ENCODE assay signal across 9 cellular contexts in genomic region chr9:96137666-96138429, GRCh38.
DNase-seq lines count a peak whose midpoint lies in the region; ATAC-seq, FAIRE-seq and TF ChIP-seq lines count a peak whose summit lies in the region.
"Had no signal": no experiment of that assay in that cellular context is flagged by ENCODE, and none has a peak within 500 bp of the region (broad histone marks: within the 10 kb centered on the region; RNA-seq: fewer than 3 reads in every experiment).

No MANE protein-coding gene starts in this region.

- no peak for FAIRE-seq in GM19239 (lab: Jason Lieb, UNC)
- FAIRE-seq: TTC549 had no signal

- TF ChIP-seq CTCF in stomach (IDR thresholded peaks at IDR 0.05), result no peak

- DNase-seq in stomach (no peak), cerebellar nuclear complex (lab: John Stamatoyannopoulos, UW) (no peak), amygdala (lab: John Stamatoyannopoulos, UW) (no peak), GM19239 (ENCODE audit: insufficient read length, low spot score) (no peak)
- DNase-seq in stimulated activated naive CD4-positive, alpha-beta T cell (lab: John Stamatoyannopoulos, UW), result no peak

- peak overlapping the region; percentile 74 to 85 (median 81) for H3K27ac ChIP-seq in stomach

- TF ChIP-seq EP300 in stomach (IDR thresholded peaks at IDR 0.05), result no peak

- no peaks in the 10 kb centered on the region for H3K36me3 ChIP-seq in stomach

- H3K4me1 ChIP-seq in stomach, result peaks cover 36 to 71% (median 53%) of the 10 kb centered on the region in 4 donors

- H3K9me3 ChIP-seq in stomach, result no peaks in the 10 kb centered on the region

- no peak overlapping the region for H3K4me3 Mint-ChIP-seq in dendritic cell treated with granulocyte-macrophage colony-stimulating factor and Interleukin-4, amounts not matched to agents 40 ng/mL and 50 ng/mL, for 4 days

- H3K27ac Mint-ChIP-seq in dendritic cell treated with granulocyte-macrophage colony-stimulating factor and Interleukin-4, amounts not matched to agents 40 ng/mL and 50 ng/mL, for 4 days, result peak overlapping the region; percentile 69

- no peaks in the 10 kb centered on the region for H3K27me3 Mint-ChIP-seq in dendritic cell treated with granulocyte-macrophage colony-stimulating factor and Interleukin-4, amounts not matched to agents 40 ng/mL and 50 ng/mL, for 4 days

- intact Hi-C loops in dendritic cell treated with granulocyte-macrophage colony-stimulating factor and Interleukin-4, amounts not matched to agents 40 ng/mL and 50 ng/mL, for 4 days (cut with micrococcal nuclease), result no loop called here
- intact Hi-C loops in stomach (cut with DNase I; ENCODE audit: low total_unique reads), result no loop called here

- peaks cover 12% of the 10 kb centered on the region for H3K9me3 Mint-ChIP-seq in dendritic cell treated with granulocyte-macrophage colony-stimulating factor and Interleukin-4, amounts not matched to agents 40 ng/mL and 50 ng/mL, for 4 days

- no peaks in the 10 kb centered on the region for H3K27me3 ChIP-seq in stomach

- no peaks in the 10 kb centered on the region for H3K36me3 Mint-ChIP-seq in dendritic cell treated with granulocyte-macrophage colony-stimulating factor and Interleukin-4, amounts not matched to agents 40 ng/mL and 50 ng/mL, for 4 days (ENCODE audit: low read depth)

- peak overlapping the region; percentile 0 to 27 (median 21) for H3K4me3 ChIP-seq in stomach

- peaks cover 62% of the 10 kb centered on the region for H3K4me1 Mint-ChIP-seq in dendritic cell treated with granulocyte-macrophage colony-stimulating factor and Interleukin-4, amounts not matched to agents 40 ng/mL and 50 ng/mL, for 4 days (ENCODE audit: low read depth)

- 57 to 67% (median 60%) methylated on average over 6 of the region's 6 CpGs for WGBS in stomach, 5 donors

- ATAC-seq in GM19395 (IDR thresholded peaks at IDR 0.05; ENCODE audit: unreplicated experiment) (peak; percentile 49), HG03135 (IDR thresholded peaks at IDR 0.05; ENCODE audit: unreplicated experiment) (peak; percentile 24)

- no peak for TF ChIP-seq POLR2A in stomach (IDR thresholded peaks at IDR 0.05)
